Comparison of ENCODE assay signal across 9 cellular contexts in genomic region chr12:115518-115917, GRCh38. TPM values are rescaled to one million over a fixed set of nuclear protein-coding genes. Genes with fewer than 3 reads are reported as not detected.
"Had no signal": no experiment of that assay in that cellular context is flagged by ENCODE, and none has a peak within 500 bp of the region (broad histone marks: within the 10 kb centered on the region; RNA-seq: fewer than 3 reads in every experiment).

No MANE protein-coding gene starts in this region.

- H3K36me3 ChIP-seq: HAP-1 had no signal

- H3K9me3 ChIP-seq: HAP-1 had no signal

- H3K4me3 ChIP-seq: HAP-1 had no signal

- ATAC-seq: HCT116 had no signal

- FAIRE-seq: HTR-8/SVneo had no signal

- DNase-seq: GOT3, Kasumi-1, KG1 had no signal

- H3K4me1 ChIP-seq: HAP-1 had no signal

RNA-seq across cellular contexts. Expression of gene IQSEC3, which starts 49.0 kb away (rescaled TPM):
- total RNA-seq: H4, HT-29 had no signal
- polyA plus RNA-seq: IgD-negative memory B cell had no signal
